30 cellular contexts compared by ENCODE assay signal in the genomic region with DNA sequence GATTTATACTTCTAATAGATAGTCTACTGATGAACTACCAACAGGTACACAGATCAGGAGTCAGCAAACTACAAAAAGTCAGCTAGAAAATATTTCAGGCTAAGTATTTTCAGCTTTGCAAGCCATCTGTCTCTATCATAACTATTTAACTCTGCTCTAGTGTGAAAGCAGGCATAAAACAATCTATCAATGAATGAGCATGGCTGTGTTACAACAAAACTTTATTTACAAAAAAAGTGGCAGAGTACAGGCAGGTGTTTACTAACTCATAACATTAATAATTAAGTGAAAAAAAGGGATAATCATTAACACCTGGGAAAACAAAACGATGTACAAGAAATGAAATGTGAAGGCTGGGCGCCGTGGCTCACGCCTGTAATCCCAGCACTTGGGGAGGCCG.
"Had no signal": no experiment of that assay in that cellular context is flagged by ENCODE, and none has a peak within 500 bp of the region (broad histone marks: within the 10 kb centered on the region; RNA-seq: fewer than 3 reads in every experiment).

No MANE protein-coding gene starts in this region.

- H3K27me3 Mint-ChIP-seq: activated naive CD8-positive, alpha-beta T cell treated with anti-CD3 and anti-CD28 coated beads for 36 hours; brain; naive thymus-derived CD8-positive, alpha-beta T cell had no signal

- ATAC-seq: gastroesophageal sphincter; left colon; naive thymus-derived CD8-positive, alpha-beta T cell had no signal

- DNase-seq: activated CD4-positive, alpha-beta T cell treated with anti-CD3 and anti-CD28 coated beads for 4 hours; activated CD4-positive, alpha-beta T cell treated with anti-CD3 and anti-CD28 coated beads, Interleukin-2, amount 50 U/mL, for 4 hours; activated CD8-positive, alpha-beta memory T cell treated with anti-CD3 and anti-CD28 coated beads, Interleukin-2, amount 50 U/mL, for 4 hours; activated naive CD8-positive, alpha-beta T cell treated with anti-CD3 and anti-CD28 coated beads for 36 hours; activated T-cell treated with anti-CD3 and anti-CD28 coated beads, Interleukin-2, amount 50 U/mL, for 1 hour; dorsolateral prefrontal cortex; effector memory CD4-positive, alpha-beta T cell; head of caudate nucleus; hippocampal formation; kidney; left colon; mammary epithelial cell; midbrain; naive thymus-derived CD8-positive, alpha-beta T cell; retina; sigmoid colon; small intestine; stimulated activated CD4-positive, alpha-beta T cell treated with anti-CD3 and anti-CD28 coated beads, Interleukin-4, amount 100 ng/mL, for 4 hours; stimulated activated naive CD4-positive, alpha-beta T cell treated with Interleukin-2 at 50 U/mL for 16 hours; T-helper 1 cell; T-helper 9 cell; trophoblast cell had no signal

- H3K27ac Mint-ChIP-seq: activated naive CD8-positive, alpha-beta T cell treated with anti-CD3 and anti-CD28 coated beads for 36 hours; activated T-helper 2 cell treated with anti-CD3 and anti-CD28 coated beads, Interferon-gamma antibody, Interleukin-2, Interleukin-4, amounts not matched to agents 10 μg/mL and 5 μg/mL and 100 μg/mL, durations not matched to agents 14 hours and 24 hours and 36 hours had no signal

- H3K27ac ChIP-seq: ascending aorta, cardiac muscle cell, coronary artery, dorsolateral prefrontal cortex, gastroesophageal sphincter, sigmoid colon, thoracic aorta, VCaP had no signal

- H3K4me3 ChIP-seq: ascending aorta, cardiac muscle cell, coronary artery, dorsolateral prefrontal cortex, gastroesophageal sphincter, sigmoid colon, thoracic aorta had no signal

- H3K9me3 Mint-ChIP-seq: activated naive CD8-positive, alpha-beta T cell treated with anti-CD3 and anti-CD28 coated beads for 36 hours; activated T-helper 2 cell treated with anti-CD3 and anti-CD28 coated beads, Interferon-gamma antibody, Interleukin-2, Interleukin-4, amounts not matched to agents 10 μg/mL and 5 μg/mL and 100 μg/mL, durations not matched to agents 14 hours and 24 hours and 36 hours; brain; naive thymus-derived CD8-positive, alpha-beta T cell had no signal

- H3K4me3 Mint-ChIP-seq: activated naive CD8-positive, alpha-beta T cell treated with anti-CD3 and anti-CD28 coated beads for 36 hours; brain had no signal

- H3K9me3 ChIP-seq: ascending aorta, gastroesophageal sphincter, sigmoid colon, thoracic aorta had no signal

- H3K27me3 ChIP-seq: ascending aorta, cardiac muscle cell, dorsolateral prefrontal cortex, gastroesophageal sphincter, sigmoid colon had no signal
